ENCODE assay signal across 20 cellular contexts in genomic region chr18:34598136-34598635, GRCh38.
A peak's percentile ranks its signal among the peaks of the same experiment; 100 is the strongest.
DNase-seq lines count a peak whose midpoint lies in the region; ATAC-seq and TF ChIP-seq lines count a peak whose summit lies in the region.
"Had no signal": no experiment of that assay in that cellular context is flagged by ENCODE, and none has a peak within 500 bp of the region (broad histone marks: within the 10 kb centered on the region; RNA-seq: fewer than 3 reads in every experiment).

No MANE protein-coding gene starts in this region.

- H3K4ac ChIP-seq in IMR-90 (ENCODE audit: low read depth, low read length) = no peak overlapping the region

- H2AFZ ChIP-seq in IMR-90 (replicated peaks; ENCODE audit: low read length, poor library complexity) = no peak overlapping the region

- peaks cover 0 to 5% (median 0%) of the 10 kb centered on the region in 3 donors for H3K9me3 Mint-ChIP-seq in T-cell
- no peaks in the 10 kb centered on the region for H3K9me3 Mint-ChIP-seq in activated naive CD4-positive, alpha-beta T cell treated with anti-CD3 and anti-CD28 coated beads for 36 hours

- no peaks in the 10 kb centered on the region for H3K9me1 ChIP-seq in IMR-90 (ENCODE audit: insufficient read depth, low read length)

- no peak for TF ChIP-seq POLR2A in IMR-90 (IDR thresholded peaks at IDR 0.05; ENCODE audit: low read depth, low read length)

- no TSS peak for BruUV-seq in IMR-90 (replicated peaks; lab: Mats Ljungman, UMichigan)

- no peak overlapping the region for H3K4me3 ChIP-seq in IMR-90 (ENCODE audit: insufficient read depth, low read depth, low read length)
- no peak overlapping the region for H3K4me3 ChIP-seq in fibroblast of mammary gland (ENCODE audit: control insufficient read depth, low read depth, low read length)
- no peak overlapping the region for H3K4me3 ChIP-seq in psoas muscle
- H3K4me3 ChIP-seq: A549; BLaER1 treated with 17β-estradiol and CSF1 and Interleukin-3, amounts not matched to agents 10 nM and 100 nM had no signal

- no peak for TF ChIP-seq RAD21 in IMR-90 (IDR thresholded peaks at IDR 0.05; ENCODE audit: low read length)

- no peak overlapping the region for H3K4me3 Mint-ChIP-seq in T-cell
- H3K4me3 Mint-ChIP-seq in activated naive CD4-positive, alpha-beta T cell treated with anti-CD3 and anti-CD28 coated beads for 36 hours = no peak overlapping the region
- H3K4me3 Mint-ChIP-seq: CD8-positive, alpha-beta memory T cell had no signal

- no peak overlapping the region for H2BK120ac ChIP-seq in IMR-90 (ENCODE audit: low read depth, low read length)

- H2BK20ac ChIP-seq in IMR-90 (ENCODE audit: low read depth, low read length) = no peak overlapping the region

- 0 out of 2 replicates have a peak overlapping the region, but pooled peaks have one; percentile 40 for H3K4me2 ChIP-seq in IMR-90 (ENCODE audit: low read depth, low read length)
- H3K4me2 ChIP-seq: A549; BLaER1 treated with 17β-estradiol and CSF1 and Interleukin-3, amounts not matched to agents 10 nM and 100 nM had no signal

- H3K18ac ChIP-seq in IMR-90 (ENCODE audit: low read depth, low read length) = no peak overlapping the region

- H3K4me1 Mint-ChIP-seq in T-cell = no peaks in the 10 kb centered on the region
- no peaks in the 10 kb centered on the region for H3K4me1 Mint-ChIP-seq in activated naive CD4-positive, alpha-beta T cell treated with anti-CD3 and anti-CD28 coated beads for 36 hours (ENCODE audit: low read depth)
- H3K4me1 Mint-ChIP-seq: CD8-positive, alpha-beta memory T cell had no signal

- H3K36me3 ChIP-seq in IMR-90 (ENCODE audit: control insufficient read depth, insufficient read depth, low read length) (no peaks in the 10 kb centered on the region), psoas muscle (ENCODE audit: insufficient read depth in 1 of 2, low read depth in 1 of 2) (no peaks in the 10 kb centered on the region)
- H3K36me3 ChIP-seq: BLaER1 treated with 17β-estradiol and CSF1 and Interleukin-3, amounts not matched to agents 10 nM and 100 nM had no signal

- CTCF ChIA-PET in IMR-90 (lab: Yijun Ruan, JAX) = interaction anchor here (0.6 kb wide), 1 partner anchor 235 kb away, joined by 3 read pairs; no protein-coding TSS in a partner anchor
- CTCF ChIA-PET in T-cell (lab: Charles Lee) = no interaction called here
- CTCF ChIA-PET in activated naive CD4-positive, alpha-beta T cell treated with anti-CD3 and anti-CD28 coated beads for 36 hours (lab: Charles Lee) = interaction anchor here (0.6 kb wide), 2 partner anchors 12 to 1116 kb away, joined by 3 to 4 read pairs; no protein-coding TSS in a partner anchor

- H3K27me3 ChIP-seq in IMR-90 (ENCODE audit: control insufficient read depth, insufficient read depth, low read length) = peaks cover 2% of the 10 kb centered on the region; the same call in 1 of the 2 replicates
- H3K27me3 ChIP-seq in psoas muscle (ENCODE audit: insufficient read depth in 3 of 3, low read length in 2 of 3) = no peaks in the 10 kb centered on the region
- H3K27me3 ChIP-seq: BLaER1 treated with 17β-estradiol and CSF1 and Interleukin-3, amounts not matched to agents 10 nM and 100 nM had no signal

- H4K20me1 ChIP-seq in IMR-90 (ENCODE audit: insufficient read depth, low read length) = no peaks in the 10 kb centered on the region

- H4K91ac ChIP-seq in IMR-90 (ENCODE audit: insufficient read depth, low read depth, low read length) = no peak overlapping the region

- no peak overlapping the region for H4K8ac ChIP-seq in IMR-90 (ENCODE audit: low read depth in 2 of 2, low read length in 2 of 2)

- no peak overlapping the region for H2AK9ac ChIP-seq in IMR-90 (replicated peaks; ENCODE audit: low read depth, low read length, poor library complexity)

- WGBS in IMR-90 (ENCODE audit: extremely low coverage in 2 of 2, insufficient read length in 1 of 2), 2 experiments = no CpG with 5 or more reads among the region's 4 CpGs
- WGBS in psoas muscle, 3 donors = 65 to 83% (median 67%) methylated on average over 4 of the region's 4 CpGs

- H3K9ac ChIP-seq in IMR-90 (ENCODE audit: low read depth, low read length) = no peak overlapping the region
- H3K9ac ChIP-seq: BLaER1 treated with 17β-estradiol and CSF1 and Interleukin-3, amounts not matched to agents 10 nM and 100 nM had no signal

- no peak overlapping the region for H3K27ac Mint-ChIP-seq in T-cell
- H3K27ac Mint-ChIP-seq in activated naive CD4-positive, alpha-beta T cell treated with anti-CD3 and anti-CD28 coated beads for 36 hours = no peak overlapping the region
- H3K27ac Mint-ChIP-seq: CD8-positive, alpha-beta memory T cell had no signal

- no peak overlapping the region for H3K56ac ChIP-seq in IMR-90 (ENCODE audit: extremely low read depth, insufficient read depth, low read length)

- in situ Hi-C loops in IMR-90 (cut with MboI; ENCODE audit: low sequenced_read_pairs) = no loop called here

- no peak overlapping the region for H2BK5ac ChIP-seq in IMR-90 (ENCODE audit: low read depth, low read length, poor library complexity, severe bottlenecking)

- POLR2A ChIA-PET in IMR-90 (lab: Charles Lee; ENCODE audit: unreplicated experiment) (no interaction called here), T-cell (lab: Charles Lee) (no interaction called here)

- H3K4me1 ChIP-seq in IMR-90 (ENCODE audit: control insufficient read depth, insufficient read depth, low read length) = peaks cover 4% of the 10 kb centered on the region
- H3K4me1 ChIP-seq in psoas muscle = peaks cover 29% of the 10 kb centered on the region
- H3K4me1 ChIP-seq: A549; BLaER1 treated with 17β-estradiol and CSF1 and Interleukin-3, amounts not matched to agents 10 nM and 100 nM had no signal

- ATAC-seq in IMR-90 (ENCODE audit: low read depth) (peak; percentile 9; the same call in 1 of the 2 replicates), psoas muscle (no peak), T-cell (replicated peaks in 1 of 4) (no peak), left cardiac atrium (no peak)
- ATAC-seq: A549 had no signal

- H3K27me3 Mint-ChIP-seq in T-cell = peaks cover 0 to 1% of the 10 kb centered on the region in 2 donors
- no peaks in the 10 kb centered on the region for H3K27me3 Mint-ChIP-seq in activated naive CD4-positive, alpha-beta T cell treated with anti-CD3 and anti-CD28 coated beads for 36 hours (ENCODE audit: low read depth)
- H3K27me3 Mint-ChIP-seq: CD8-positive, alpha-beta memory T cell had no signal

- H3K36me3 Mint-ChIP-seq in T-cell = no peaks in the 10 kb centered on the region
- H3K36me3 Mint-ChIP-seq in activated naive CD4-positive, alpha-beta T cell treated with anti-CD3 and anti-CD28 coated beads for 36 hours (ENCODE audit: low read depth) = no peaks in the 10 kb centered on the region
- H3K36me3 Mint-ChIP-seq: CD8-positive, alpha-beta memory T cell had no signal

- intact Hi-C loops in IMR-90 (cut with micrococcal nuclease) (loop anchor here (5.0 to 10.0 kb wide), 2 partner anchors 54 to 377 kb away; no protein-coding TSS in a partner anchor), psoas muscle (cut with DNase I) (loop anchor here in 1 of 2 donors (5.0 kb wide), 2 partner anchors 44 to 189 kb away; no protein-coding TSS in a partner anchor), left cardiac atrium (cut with DNase I) (loop anchor here in 1 of 2 donors (5.0 kb wide), 1 partner anchor 189 kb away; no protein-coding TSS in a partner anchor)
- intact Hi-C loops in activated naive CD4-positive, alpha-beta T cell treated with anti-CD3 and anti-CD28 coated beads for 36 hours (cut with micrococcal nuclease) = loop anchor here (5.0 kb wide), 1 partner anchor 189 kb away; no protein-coding TSS in a partner anchor

- H3K9me3 ChIP-seq in IMR-90 (ENCODE audit: control insufficient read depth, insufficient read depth, low read length) = no peaks in the 10 kb centered on the region
- H3K9me3 ChIP-seq in psoas muscle = no peaks in the 10 kb centered on the region
- H3K9me3 ChIP-seq: A549; BLaER1 treated with 17β-estradiol and CSF1 and Interleukin-3, amounts not matched to agents 10 nM and 100 nM had no signal

- dilution Hi-C loops in IMR-90 (cut with HindIII; ENCODE audit: low sequenced_read_pairs, unreplicated experiment) = no loop called here

- H2AK5ac ChIP-seq in IMR-90 (ENCODE audit: low read depth, low read length) = no peak overlapping the region

- TF ChIP-seq CTCF in IMR-90 (conservative IDR thresholded peaks at IDR 0.05; ENCODE audit: low read depth, low read length) (no peak), fibroblast of mammary gland (conservative IDR thresholded peaks at IDR 0.05; ENCODE audit: control insufficient read depth, insufficient read depth, low read depth, low read length) (no peak), psoas muscle (IDR thresholded peaks at IDR 0.05) (no peak)

- DNase-seq in IMR-90 (peak; percentile 29), brain pericyte (ENCODE audit: low read depth, low spot score) (peak; percentile 64), fibroblast of mammary gland (ENCODE audit: low read depth) (peak; percentile 23), psoas muscle (no peak), T-cell (no peak), RKO (ENCODE audit: low spot score) (no peak), left cardiac atrium (no peak)
- DNase-seq in activated naive CD4-positive, alpha-beta T cell treated with anti-CD3 and anti-CD28 coated beads for 36 hours = no peak
- DNase-seq: CD8-positive, alpha-beta memory T cell; KBM-7; MV-4-11; NCI-H187; NCI-H2107; NCI-H510A treated with DMSO at 0.1 percent for 48 hours; NCI-H774; OCI-M1; RPMI8226; SIG-M5 had no signal

- no peak overlapping the region for H3K23ac ChIP-seq in IMR-90 (ENCODE audit: low read depth, low read length)

- H3K79me1 ChIP-seq in IMR-90 (ENCODE audit: low read depth in 1 of 2, low read length in 2 of 2) = no peaks in the 10 kb centered on the region

- peak overlapping the region; percentile 9; the same call in 1 of the 2 replicates for H3K27ac ChIP-seq in IMR-90 (ENCODE audit: insufficient read depth, low read length)
- peak overlapping the region; percentile 51 for H3K27ac ChIP-seq in psoas muscle
- H3K27ac ChIP-seq: A549; BLaER1 treated with 17β-estradiol and CSF1 and Interleukin-3, amounts not matched to agents 10 nM and 100 nM had no signal

- no peak overlapping the region for H2BK15ac ChIP-seq in IMR-90 (ENCODE audit: low read depth, low read length)

- H4K5ac ChIP-seq in IMR-90 (ENCODE audit: low read depth, low read length) = no peak overlapping the region

- no peak overlapping the region for H3K14ac ChIP-seq in IMR-90 (replicated peaks; ENCODE audit: low read depth, low read length)

TF ChIP-seq in IMR-90, 13 proteins besides CTCF, POLR2A, EP300 and RAD21:
- no peak for TF ChIP-seq RFX5 (IDR thresholded peaks at IDR 0.05; ENCODE audit: low read depth, low read length)
- peak; percentile 36; the same call in 1 of the 2 replicates for TF ChIP-seq MAFK (IDR thresholded peaks at IDR 0.05; ENCODE audit: low read depth, low read length)
- TF ChIP-seq MXI1 (IDR thresholded peaks at IDR 0.05; ENCODE audit: borderline replicate concordance, low read depth, low read length) = no peak

Comparison
In these comparisons a context has a peak if more than half of its experiments do, and no peak if none do; other contexts are left out.
1. DNase-seq: peak in IMR-90 (single experiment), brain pericyte (single experiment) and fibroblast of mammary gland (single experiment); none in psoas muscle (0 of 2), T-cell (0 of 34), RKO (single experiment), left cardiac atrium (single experiment) and activated naive CD4-positive, alpha-beta T cell treated with anti-CD3 and anti-CD28 coated beads for 36 hours (single experiment).
2. CTCF ChIA-PET loops: an anchor here in IMR-90 (0.6 kb wide) and activated naive CD4-positive, alpha-beta T cell treated with anti-CD3 and anti-CD28 coated beads for 36 hours (0.6 kb wide); none called in T-cell.